ENCODE assay signal across 23 cellular contexts in genomic region chr1:53068314-53069084, GRCh38. TPM values are rescaled to one million over a fixed set of nuclear protein-coding genes. Genes with fewer than 3 reads are reported as not detected.
DNase-seq lines count a peak whose midpoint lies in the region; ATAC-seq and TF ChIP-seq lines count a peak whose summit lies in the region.
"Had no signal": no experiment of that assay in that cellular context is flagged by ENCODE, and none has a peak within 500 bp of the region (broad histone marks: within the 10 kb centered on the region; RNA-seq: fewer than 3 reads in every experiment).

No MANE protein-coding gene starts in this region.

- H3K27me3 ChIP-seq in right atrium auricular region (no peaks in the 10 kb centered on the region), neuronal stem cell (ENCODE audit: control insufficient read depth in 3 of 3, insufficient read depth in 3 of 3, low read depth in 1 of 3, low read length in 3 of 3) (peaks cover under 1 to 44% (median 15%) of the 10 kb centered on the region in 3 experiments)

- no peak overlapping the region for H2BK120ac ChIP-seq in neuronal stem cell (ENCODE audit: low read depth, low read length)

- no peak overlapping the region for H2BK12ac ChIP-seq in neuronal stem cell (ENCODE audit: low read length)

- peak overlapping the region; percentile 62 for H3K18ac ChIP-seq in neuronal stem cell (ENCODE audit: low read length)

- H3K9me3 ChIP-seq in right atrium auricular region (no peaks in the 10 kb centered on the region), neuronal stem cell (replicated peaks in 1 of 2; ENCODE audit: control insufficient read depth in 2 of 2, insufficient read depth in 1 of 2, low read depth in 1 of 2, low read length in 2 of 2) (no peaks in the 10 kb centered on the region)
- H3K9me3 ChIP-seq: thoracic aorta had no signal

- H4K91ac ChIP-seq in neuronal stem cell (ENCODE audit: low read depth, low read length, poor library complexity) = no peak overlapping the region

- H2BK15ac ChIP-seq in neuronal stem cell (ENCODE audit: low read length) = no peak overlapping the region

- H4K8ac ChIP-seq in neuronal stem cell (ENCODE audit: low read depth, low read length) = no peak overlapping the region

- intact Hi-C loops in Right ventricle myocardium inferior (cut with DNase I) = no loop called here

- no peak for TF ChIP-seq CTCF in right atrium auricular region (IDR thresholded peaks at IDR 0.05)

- H3K27ac ChIP-seq in right atrium auricular region = no peak overlapping the region
- H3K27ac ChIP-seq in neuronal stem cell (replicated peaks; ENCODE audit: low read length) = no peak overlapping the region
- H3K27ac ChIP-seq: thoracic aorta had no signal

- no peak for ATAC-seq in Right ventricle myocardium inferior
- no peak for ATAC-seq in HG03460 (IDR thresholded peaks at IDR 0.05; ENCODE audit: unreplicated experiment)
- ATAC-seq: activated CD8-positive, alpha-beta T cell treated with anti-CD3 and anti-CD28 coated beads for 36 hours; activated naive CD4-positive, alpha-beta T cell treated with anti-CD3 and anti-CD28 coated beads, Interleukin-2, amount 50 U/mL, for 72 hours had no signal

- DNase-seq in right atrium auricular region (ENCODE audit: low spot score) = peak; percentile 50
- DNase-seq in Right ventricle myocardium inferior (ENCODE audit: missing footprints) = no peak
- DNase-seq in activated CD8-positive, alpha-beta memory T cell treated with anti-CD3 and anti-CD28 coated beads, Interleukin-2, amount 50 U/mL, for 48 hours = peak; percentile 35
- DNase-seq in neuronal stem cell (ENCODE audit: low spot score) = no peak
- DNase-seq in OCI-M2 (lab: John Stamatoyannopoulos, UW; ENCODE audit: unreplicated experiment) = no peak
- no peak for DNase-seq in AML-193 (lab: John Stamatoyannopoulos, UW)
- DNase-seq: activated CD4-positive, CD25-positive, alpha-beta regulatory T cell; activated CD8-positive, alpha-beta T cell treated with anti-CD3 and anti-CD28 coated beads for 36 hours; anterior cingulate cortex; NCI-H1105 treated with DMSO at 0.1 percent for 48 hours; NCI-H2029; NCI-H2227 treated with DMSO at 0.1 percent for 48 hours; NCI-H774; retina; stimulated activated CD4-positive, alpha-beta T cell treated with anti-CD3 and anti-CD28 coated beads, Interleukin-4, amount 100 ng/mL, for 24 hours; stimulated activated naive CD4-positive, alpha-beta T cell treated with Interleukin-2 at 50 U/mL for 16 hours; SW 1271; T1000 had no signal

- peak overlapping the region; percentile 25 for H3K14ac ChIP-seq in neuronal stem cell (ENCODE audit: low read length)

- no peak overlapping the region for H2BK5ac ChIP-seq in neuronal stem cell (ENCODE audit: low read length)

- H3K36me3 ChIP-seq in right atrium auricular region (no peaks in the 10 kb centered on the region), neuronal stem cell (replicated peaks in 1 of 2; ENCODE audit: control insufficient read depth in 2 of 2, insufficient read depth in 2 of 2, low read length in 2 of 2) (no peaks in the 10 kb centered on the region)
- H3K36me3 ChIP-seq: thoracic aorta had no signal

- peaks cover 0 to 13% of the 10 kb centered on the region in 2 donors for H3K4me1 ChIP-seq in right atrium auricular region
- peaks cover 0 to 2% of the 10 kb centered on the region in 2 donors for H3K4me1 ChIP-seq in neuronal stem cell (ENCODE audit: control insufficient read depth in 2 of 2, insufficient read depth in 1 of 2, low read depth in 1 of 2, low read length in 2 of 2)

- H3K23ac ChIP-seq in neuronal stem cell (ENCODE audit: low read depth, low read length, poor library complexity) = no peak overlapping the region

- no peak overlapping the region for H2AFZ ChIP-seq in neuronal stem cell (ENCODE audit: low read length)

- no CpG with 5 or more reads among the region's 7 CpGs for WGBS in neuronal stem cell (ENCODE audit: extremely low coverage in 2 of 2, insufficient read length in 2 of 2, insufficient replicate concordance in 1 of 2), 2 donors

- H2AK5ac ChIP-seq in neuronal stem cell (ENCODE audit: low read depth, low read length) = no peak overlapping the region

- H3K79me1 ChIP-seq in neuronal stem cell (ENCODE audit: low read depth, low read length) = no peaks in the 10 kb centered on the region

- H3K4ac ChIP-seq in neuronal stem cell (ENCODE audit: low read length) = no peak overlapping the region

- H3K4me3 ChIP-seq in right atrium auricular region (no peak overlapping the region), neuronal stem cell (ENCODE audit: low read length in 2 of 2) (no peak overlapping the region)
- H3K4me3 ChIP-seq: thoracic aorta had no signal

- no peak overlapping the region for H3K4me2 ChIP-seq in neuronal stem cell (ENCODE audit: insufficient read depth, low read length, poor library complexity, severe bottlenecking)

- H3K9ac ChIP-seq in neuronal stem cell (ENCODE audit: low read depth, low read length, poor library complexity) = no peak overlapping the region

RNA-seq across cellular contexts. Expression of gene PODN, which starts 6.5 kb away (rescaled TPM):
- 10 to 100 TPM; 44.1 to 47.2 TPM for total RNA-seq in right atrium auricular region
- total RNA-seq in Right ventricle myocardium inferior = 35.3 TPM
- polyA plus RNA-seq in neuronal stem cell (2013, experiment 1 of 2) = 0.20 TPM
- 0.19 TPM for polyA plus RNA-seq in neuronal stem cell (2013, experiment 2 of 2)
- total RNA-seq: activated CD8-positive, alpha-beta T cell treated with anti-CD3 and anti-CD28 coated beads for 36 hours; activated naive CD4-positive, alpha-beta T cell treated with anti-CD3 and anti-CD28 coated beads, Interleukin-2, amount 50 U/mL, for 72 hours; M059J had no signal
- polyA plus RNA-seq: keratinocyte had no signal

Comparison
In these comparisons a context has a peak if more than half of its experiments do, and no peak if none do; other contexts are left out.
1. DNase-seq: peak in right atrium auricular region (single experiment) and activated CD8-positive, alpha-beta memory T cell treated with anti-CD3 and anti-CD28 coated beads, Interleukin-2, amount 50 U/mL, for 48 hours (single experiment); none in Right ventricle myocardium inferior (single experiment), neuronal stem cell (single experiment), OCI-M2 (single experiment) and AML-193 (0 of 2).